In genomic region chr2:219161097-219161496, GRCh38 we compare ENCODE assay signal across 8 cellular contexts. TPM values are rescaled to one million over a fixed set of nuclear protein-coding genes. Genes with fewer than 3 reads are reported as not detected.
DNase-seq lines count a peak whose midpoint lies in the region; ATAC-seq and TF ChIP-seq lines count a peak whose summit lies in the region.

No MANE protein-coding gene starts in this region.

- peak overlapping the region; percentile 86 for H3K4me3 ChIP-seq in GM06990 (replicated peaks; ENCODE audit: low read depth, low read length)
- H3K4me3 ChIP-seq in RWPE2 (ENCODE audit: severe bottlenecking), result peak overlapping the region; percentile 57
- H3K4me3 ChIP-seq in esophagus squamous epithelium, result peak overlapping the region; percentile 59 to 88 (median 84)
- peak overlapping the region; percentile 80 for H3K4me3 ChIP-seq in rectal smooth muscle tissue (ENCODE audit: low read length)

- no peaks in the 10 kb centered on the region; the same call in 1 of the 2 replicates for H3K36me3 ChIP-seq in GM06990 (ENCODE audit: control insufficient read depth, insufficient read depth, low read length)
- peaks cover 4% of the 10 kb centered on the region; the same call in 1 of the 2 replicates for H3K36me3 ChIP-seq in RWPE2 (ENCODE audit: low read depth)
- H3K36me3 ChIP-seq in esophagus squamous epithelium, result peaks cover 0 to 21% (median 0%) of the 10 kb centered on the region in 3 donors
- no peaks in the 10 kb centered on the region for H3K36me3 ChIP-seq in rectal smooth muscle tissue (ENCODE audit: control insufficient read depth, insufficient read depth, low read length)

- no peaks in the 10 kb centered on the region for H3K4me1 ChIP-seq in RWPE2 (ENCODE audit: insufficient read depth, poor library complexity, severe bottlenecking)
- peaks cover 4 to 17% (median 5%) of the 10 kb centered on the region in 3 donors for H3K4me1 ChIP-seq in esophagus squamous epithelium
- no peaks in the 10 kb centered on the region for H3K4me1 ChIP-seq in rectal smooth muscle tissue (ENCODE audit: control insufficient read depth, insufficient read depth, low read length)

- no peak for TF ChIP-seq POLR2A in esophagus squamous epithelium (IDR thresholded peaks at IDR 0.05)

- H3K27ac ChIP-seq in RWPE2 (ENCODE audit: poor library complexity, severe bottlenecking) (peak overlapping the region; percentile 62), esophagus squamous epithelium (peak overlapping the region; percentile 87 to 98 (median 97)), rectal smooth muscle tissue (ENCODE audit: low read depth, low read length) (peak overlapping the region; percentile 95)

- H3K9ac ChIP-seq in rectal smooth muscle tissue (ENCODE audit: low read length), result no peak overlapping the region

- H3K9me3 ChIP-seq in RWPE2 (ENCODE audit: severe bottlenecking) (no peaks in the 10 kb centered on the region), esophagus squamous epithelium (no peaks in the 10 kb centered on the region)

- TF ChIP-seq CTCF in GM06990 (IDR thresholded peaks at IDR 0.05; ENCODE audit: insufficient read depth, low read length, poor library complexity, severe bottlenecking) (no peak), RWPE2 (IDR thresholded peaks at IDR 0.05; ENCODE audit: poor library complexity, severe bottlenecking) (no peak), esophagus squamous epithelium (IDR thresholded peaks at IDR 0.05) (no peak)

- no peaks in the 10 kb centered on the region for H3K27me3 ChIP-seq in GM06990 (replicated peaks; ENCODE audit: control insufficient read depth, insufficient read depth, low read length)
- H3K27me3 ChIP-seq in RWPE2 (ENCODE audit: insufficient read depth, poor library complexity, severe bottlenecking), result no peaks in the 10 kb centered on the region
- H3K27me3 ChIP-seq in esophagus squamous epithelium, result no peaks in the 10 kb centered on the region
- H3K27me3 ChIP-seq in rectal smooth muscle tissue (ENCODE audit: control insufficient read depth, insufficient read depth, low read length), result no peaks in the 10 kb centered on the region

- WGBS in esophagus squamous epithelium, 2 donors, result 65 to 69% methylated on average over 4 of the region's 4 CpGs

- ATAC-seq in RWPE2 (ENCODE audit: low read depth), result no peak
- ATAC-seq in GM21515 (IDR thresholded peaks at IDR 0.05; ENCODE audit: unreplicated experiment), result no peak
- no peak for ATAC-seq in GM18520 (IDR thresholded peaks at IDR 0.05; ENCODE audit: unreplicated experiment)

- DNase-seq in GM06990 (ENCODE audit: extremely low read depth, insufficient read length) (no peak), RWPE2 (ENCODE audit: low spot score) (no peak), esophagus squamous epithelium (lab: John Stamatoyannopoulos, UW) (no peak), OCI-M1 (lab: John Stamatoyannopoulos, UW) (no peak), DMS53 (lab: John Stamatoyannopoulos, UW) (no peak)

- intact Hi-C loops in esophagus squamous epithelium (cut with DNase I), result loop anchor here (5.0 to 10.0 kb wide), 2 partner anchors 54 to 136 kb away; partner anchors contain the start of gene ABCB6

RNA-seq across cellular contexts. Expression of gene NHEJ1, which starts 0.5 kb away (rescaled TPM):
- total RNA-seq in esophagus squamous epithelium, result 10 to 100 TPM in 2 of 4 donors, 1 to 10 TPM in 2; 6.3 to 14.3 (median 9.7) TPM

RNA-seq across cellular contexts. Expression of gene SLC23A3, which starts 8.7 kb away (rescaled TPM):
- total RNA-seq in esophagus squamous epithelium, result 1 to 10 TPM in 2 of 4 donors, under 1 TPM in 2; 0.82 to 1.7 (median 1.3) TPM

RNA-seq across cellular contexts. Expression of gene CNPPD1, which starts 15.6 kb away (rescaled TPM):
- total RNA-seq in esophagus squamous epithelium, result 10 to 100 TPM; 35.3 to 49.8 (median 42.0) TPM

RNA-seq across cellular contexts. Expression of gene RETREG2, which starts 17.0 kb away (rescaled TPM):
- 10 to 100 TPM; 31.0 to 58.7 (median 41.8) TPM for total RNA-seq in esophagus squamous epithelium

RNA-seq across cellular contexts. Expression of gene ZFAND2B, which starts 45.5 kb away (rescaled TPM):
- 10 to 100 TPM; 34.6 to 49.9 (median 43.6) TPM for total RNA-seq in esophagus squamous epithelium
